Comparison of ENCODE assay signal across 1 cellular context in the genomic region with DNA sequence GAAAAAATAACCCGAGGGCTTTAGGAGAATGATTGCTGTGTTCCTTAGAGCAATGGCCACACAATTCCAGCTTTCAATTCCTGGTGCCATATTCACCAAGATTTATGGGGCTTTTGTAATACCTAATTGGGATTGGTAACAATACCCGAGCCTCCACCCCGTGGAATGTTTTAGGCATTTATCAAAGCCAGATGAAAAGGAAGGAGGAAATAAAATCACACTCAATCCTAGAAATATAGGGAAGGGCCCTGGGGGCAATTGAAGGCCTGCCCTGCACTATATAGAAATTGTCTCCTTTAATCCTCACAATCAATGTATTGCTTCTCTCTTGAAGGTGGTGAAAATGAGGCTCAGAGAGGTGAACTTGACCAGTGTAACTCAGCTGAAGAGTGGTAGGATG.
TF ChIP-seq lines count a peak whose summit lies in the region.

No MANE protein-coding gene starts in this region.

TF ChIP-seq in GM23338, 12 proteins besides CTCF, POLR2A, EP300 and RAD21 (continued from another document):
- no peak for TF ChIP-seq JUNB (IDR thresholded peaks at IDR 0.05; ENCODE audit: unreplicated experiment)
